In the genomic region with DNA sequence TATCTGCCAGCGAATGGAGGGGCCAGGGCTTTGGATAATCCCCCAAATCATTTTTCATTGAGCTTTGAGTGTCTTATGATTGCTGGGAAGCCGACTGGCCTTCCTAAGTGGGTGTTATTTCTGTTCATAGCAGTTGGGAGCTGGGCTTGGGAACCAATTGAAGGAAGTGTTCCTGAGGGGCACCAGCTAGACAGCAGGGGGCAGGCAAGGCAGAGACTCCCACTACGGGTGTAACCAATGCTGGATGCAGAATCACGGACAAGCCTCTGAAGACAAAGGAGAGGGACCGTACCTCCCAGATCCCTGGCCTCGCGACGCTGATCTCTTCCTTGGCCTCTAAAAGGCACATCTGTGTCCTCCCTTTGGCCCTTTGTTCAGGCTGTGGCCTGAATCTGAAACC, we compare ENCODE assay signal across 1 cellular context.
TF ChIP-seq lines count a peak whose summit lies in the region.

No MANE protein-coding gene starts in this region.

TF ChIP-seq in H1, 55 proteins besides CTCF, POLR2A, EP300 and RAD21 (continued from another document):
- TF ChIP-seq, protein P1, sequence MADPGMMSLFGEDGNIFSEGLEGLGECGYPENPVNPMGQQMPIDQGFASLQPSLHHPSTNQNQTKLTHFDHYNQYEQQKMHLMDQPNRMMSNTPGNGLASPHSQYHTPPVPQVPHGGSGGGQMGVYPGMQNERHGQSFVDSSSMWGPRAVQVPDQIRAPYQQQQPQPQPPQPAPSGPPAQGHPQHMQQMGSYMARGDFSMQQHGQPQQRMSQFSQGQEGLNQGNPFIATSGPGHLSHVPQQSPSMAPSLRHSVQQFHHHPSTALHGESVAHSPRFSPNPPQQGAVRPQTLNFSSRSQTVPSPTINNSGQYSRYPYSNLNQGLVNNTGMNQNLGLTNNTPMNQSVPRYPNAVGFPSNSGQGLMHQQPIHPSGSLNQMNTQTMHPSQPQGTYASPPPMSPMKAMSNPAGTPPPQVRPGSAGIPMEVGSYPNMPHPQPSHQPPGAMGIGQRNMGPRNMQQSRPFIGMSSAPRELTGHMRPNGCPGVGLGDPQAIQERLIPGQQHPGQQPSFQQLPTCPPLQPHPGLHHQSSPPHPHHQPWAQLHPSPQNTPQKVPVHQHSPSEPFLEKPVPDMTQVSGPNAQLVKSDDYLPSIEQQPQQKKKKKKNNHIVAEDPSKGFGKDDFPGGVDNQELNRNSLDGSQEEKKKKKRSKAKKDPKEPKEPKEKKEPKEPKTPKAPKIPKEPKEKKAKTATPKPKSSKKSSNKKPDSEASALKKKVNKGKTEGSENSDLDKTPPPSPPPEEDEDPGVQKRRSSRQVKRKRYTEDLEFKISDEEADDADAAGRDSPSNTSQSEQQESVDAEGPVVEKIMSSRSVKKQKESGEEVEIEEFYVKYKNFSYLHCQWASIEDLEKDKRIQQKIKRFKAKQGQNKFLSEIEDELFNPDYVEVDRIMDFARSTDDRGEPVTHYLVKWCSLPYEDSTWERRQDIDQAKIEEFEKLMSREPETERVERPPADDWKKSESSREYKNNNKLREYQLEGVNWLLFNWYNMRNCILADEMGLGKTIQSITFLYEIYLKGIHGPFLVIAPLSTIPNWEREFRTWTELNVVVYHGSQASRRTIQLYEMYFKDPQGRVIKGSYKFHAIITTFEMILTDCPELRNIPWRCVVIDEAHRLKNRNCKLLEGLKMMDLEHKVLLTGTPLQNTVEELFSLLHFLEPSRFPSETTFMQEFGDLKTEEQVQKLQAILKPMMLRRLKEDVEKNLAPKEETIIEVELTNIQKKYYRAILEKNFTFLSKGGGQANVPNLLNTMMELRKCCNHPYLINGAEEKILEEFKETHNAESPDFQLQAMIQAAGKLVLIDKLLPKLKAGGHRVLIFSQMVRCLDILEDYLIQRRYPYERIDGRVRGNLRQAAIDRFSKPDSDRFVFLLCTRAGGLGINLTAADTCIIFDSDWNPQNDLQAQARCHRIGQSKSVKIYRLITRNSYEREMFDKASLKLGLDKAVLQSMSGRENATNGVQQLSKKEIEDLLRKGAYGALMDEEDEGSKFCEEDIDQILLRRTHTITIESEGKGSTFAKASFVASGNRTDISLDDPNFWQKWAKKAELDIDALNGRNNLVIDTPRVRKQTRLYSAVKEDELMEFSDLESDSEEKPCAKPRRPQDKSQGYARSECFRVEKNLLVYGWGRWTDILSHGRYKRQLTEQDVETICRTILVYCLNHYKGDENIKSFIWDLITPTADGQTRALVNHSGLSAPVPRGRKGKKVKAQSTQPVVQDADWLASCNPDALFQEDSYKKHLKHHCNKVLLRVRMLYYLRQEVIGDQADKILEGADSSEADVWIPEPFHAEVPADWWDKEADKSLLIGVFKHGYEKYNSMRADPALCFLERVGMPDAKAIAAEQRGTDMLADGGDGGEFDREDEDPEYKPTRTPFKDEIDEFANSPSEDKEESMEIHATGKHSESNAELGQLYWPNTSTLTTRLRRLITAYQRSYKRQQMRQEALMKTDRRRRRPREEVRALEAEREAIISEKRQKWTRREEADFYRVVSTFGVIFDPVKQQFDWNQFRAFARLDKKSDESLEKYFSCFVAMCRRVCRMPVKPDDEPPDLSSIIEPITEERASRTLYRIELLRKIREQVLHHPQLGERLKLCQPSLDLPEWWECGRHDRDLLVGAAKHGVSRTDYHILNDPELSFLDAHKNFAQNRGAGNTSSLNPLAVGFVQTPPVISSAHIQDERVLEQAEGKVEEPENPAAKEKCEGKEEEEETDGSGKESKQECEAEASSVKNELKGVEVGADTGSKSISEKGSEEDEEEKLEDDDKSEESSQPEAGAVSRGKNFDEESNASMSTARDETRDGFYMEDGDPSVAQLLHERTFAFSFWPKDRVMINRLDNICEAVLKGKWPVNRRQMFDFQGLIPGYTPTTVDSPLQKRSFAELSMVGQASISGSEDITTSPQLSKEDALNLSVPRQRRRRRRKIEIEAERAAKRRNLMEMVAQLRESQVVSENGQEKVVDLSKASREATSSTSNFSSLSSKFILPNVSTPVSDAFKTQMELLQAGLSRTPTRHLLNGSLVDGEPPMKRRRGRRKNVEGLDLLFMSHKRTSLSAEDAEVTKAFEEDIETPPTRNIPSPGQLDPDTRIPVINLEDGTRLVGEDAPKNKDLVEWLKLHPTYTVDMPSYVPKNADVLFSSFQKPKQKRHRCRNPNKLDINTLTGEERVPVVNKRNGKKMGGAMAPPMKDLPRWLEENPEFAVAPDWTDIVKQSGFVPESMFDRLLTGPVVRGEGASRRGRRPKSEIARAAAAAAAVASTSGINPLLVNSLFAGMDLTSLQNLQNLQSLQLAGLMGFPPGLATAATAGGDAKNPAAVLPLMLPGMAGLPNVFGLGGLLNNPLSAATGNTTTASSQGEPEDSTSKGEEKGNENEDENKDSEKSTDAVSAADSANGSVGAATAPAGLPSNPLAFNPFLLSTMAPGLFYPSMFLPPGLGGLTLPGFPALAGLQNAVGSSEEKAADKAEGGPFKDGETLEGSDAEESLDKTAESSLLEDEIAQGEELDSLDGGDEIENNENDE (IDR thresholded peaks at IDR 0.05; ENCODE audit: insufficient replicate concordance, low read length): no peak
- TF ChIP-seq, protein P2, sequence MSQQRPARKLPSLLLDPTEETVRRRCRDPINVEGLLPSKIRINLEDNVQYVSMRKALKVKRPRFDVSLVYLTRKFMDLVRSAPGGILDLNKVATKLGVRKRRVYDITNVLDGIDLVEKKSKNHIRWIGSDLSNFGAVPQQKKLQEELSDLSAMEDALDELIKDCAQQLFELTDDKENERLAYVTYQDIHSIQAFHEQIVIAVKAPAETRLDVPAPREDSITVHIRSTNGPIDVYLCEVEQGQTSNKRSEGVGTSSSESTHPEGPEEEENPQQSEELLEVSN (IDR thresholded peaks at IDR 0.05): no peak
- TF ChIP-seq RNF2 (IDR thresholded peaks at IDR 0.05; ENCODE audit: borderline replicate concordance, low read depth, low read length, missing control alignments, poor library complexity, severe bottlenecking): no peak
- no peak for TF ChIP-seq KDM5A (IDR thresholded peaks at IDR 0.05; ENCODE audit: low read length)
- no peak for TF ChIP-seq CREB1 (IDR thresholded peaks at IDR 0.05)
- no peak for TF ChIP-seq EZH2 (IDR thresholded peaks at IDR 0.05; ENCODE audit: low read depth, low read length, severe bottlenecking)
- TF ChIP-seq SP1 (IDR thresholded peaks at IDR 0.05; ENCODE audit: low read depth, low read length): no peak
- no peak for TF ChIP-seq NANOG (IDR thresholded peaks at IDR 0.05; ENCODE audit: insufficient read depth, low read depth, low read length, poor library complexity, severe bottlenecking)
- TF ChIP-seq JUND (IDR thresholded peaks at IDR 0.05; ENCODE audit: low read length): no peak
- no peak for TF ChIP-seq HDAC6 (IDR thresholded peaks at IDR 0.05; ENCODE audit: low read depth, low read length)
- no peak for TF ChIP-seq MAFK (IDR thresholded peaks at IDR 0.05; ENCODE audit: low read depth, low read length)
- no peak for TF ChIP-seq ASH2L (IDR thresholded peaks at IDR 0.05; ENCODE audit: low read length)
